Comparison of ENCODE assay signal across 10 cellular contexts in the genomic region with DNA sequence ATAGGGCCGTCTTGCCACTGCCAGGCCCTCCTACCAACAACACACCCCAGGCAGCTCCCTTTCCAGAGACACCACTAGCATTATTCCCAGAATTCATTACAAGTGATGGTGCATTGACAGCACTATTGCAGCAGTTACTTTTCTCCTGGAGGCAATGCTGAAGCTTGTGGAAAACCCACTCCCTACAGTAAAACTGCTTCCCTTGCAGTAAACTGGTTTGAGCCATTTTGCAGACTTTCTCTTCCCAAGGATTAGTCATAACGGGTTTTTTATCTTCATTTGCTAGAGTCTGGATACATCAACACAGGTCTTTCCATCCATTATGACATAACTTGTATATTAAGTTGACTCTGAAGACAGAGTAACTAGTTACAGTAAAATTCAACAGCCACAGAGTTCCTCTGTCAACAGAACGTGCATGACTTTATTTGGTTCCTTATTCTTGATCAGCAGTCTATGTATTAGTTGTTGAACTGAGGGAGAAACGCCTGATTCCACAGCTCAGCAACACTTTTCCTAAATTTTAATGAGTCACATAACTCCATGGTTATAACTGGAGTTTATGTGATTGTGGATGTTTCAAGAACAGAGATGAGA. TPM values are rescaled to one million over a fixed set of nuclear protein-coding genes. Genes with fewer than 3 reads are reported as not detected.
DNase-seq lines count a peak whose midpoint lies in the region; ATAC-seq, FAIRE-seq and TF ChIP-seq lines count a peak whose summit lies in the region.
"Had no signal": no experiment of that assay in that cellular context is flagged by ENCODE, and none has a peak within 500 bp of the region (broad histone marks: within the 10 kb centered on the region; RNA-seq: fewer than 3 reads in every experiment).

No MANE protein-coding gene starts in this region.

- TF ChIP-seq CTCF in A549 (IDR thresholded peaks at IDR 0.05) (no peak), breast epithelium (IDR thresholded peaks at IDR 0.05) (no peak), lower lobe of right lung (IDR thresholded peaks at IDR 0.05) (no peak), ovary (IDR thresholded peaks at IDR 0.05) (no peak)

- peak overlapping the region in 1 of 2 experiments; percentile 100; a peak in 2 of 6 replicates for H3K27ac ChIP-seq in A549
- no peak overlapping the region for H3K27ac ChIP-seq in HUES64 (ENCODE audit: low read depth, low read length)
- H3K27ac ChIP-seq in breast epithelium = no peak overlapping the region
- no peak overlapping the region for H3K27ac ChIP-seq in lower lobe of right lung
- H3K27ac ChIP-seq in ovary = no peak overlapping the region

- no peak for TF ChIP-seq RAD21 in A549 (conservative IDR thresholded peaks at IDR 0.05 in 1 of 2, IDR thresholded peaks at IDR 0.05 in 1 of 2)

- TF ChIP-seq EP300 in A549 (IDR thresholded peaks at IDR 0.05) (no peak), ovary (IDR thresholded peaks at IDR 0.05) (no peak)

- ATAC-seq in A549 = no peak
- ATAC-seq in lower lobe of right lung = no peak

- H3K4me3 ChIP-seq in A549 (peak overlapping the region; percentile 79), HUES64 (ENCODE audit: low read length) (peak overlapping the region; percentile 97), breast epithelium (peak overlapping the region; percentile 10 to 93 (median 67)), lower lobe of right lung (peak overlapping the region; percentile 85), ovary (no peak overlapping the region)

- peak overlapping the region; percentile 14; the same call in 1 of the 2 replicates for H3K9ac ChIP-seq in HUES64 (ENCODE audit: low read depth, low read length)

- H3K27me3 ChIP-seq in HUES64 (ENCODE audit: insufficient read depth, low read length) (no peaks in the 10 kb centered on the region), breast epithelium (no peaks in the 10 kb centered on the region), lower lobe of right lung (ENCODE audit: low read depth) (no peaks in the 10 kb centered on the region), ovary (no peaks in the 10 kb centered on the region)

- TF ChIP-seq POLR2A in A549 (IDR thresholded peaks at IDR 0.05; ENCODE audit: low read length) = no peak
- no peak for TF ChIP-seq POLR2A in breast epithelium (IDR thresholded peaks at IDR 0.05)
- TF ChIP-seq POLR2A in ovary (IDR thresholded peaks at IDR 0.05) = no peak

- H3K4me2 ChIP-seq in A549 = peak overlapping the region; percentile 83

- H3K4me1 ChIP-seq in A549 (peaks cover 35% of the 10 kb centered on the region), HUES64 (ENCODE audit: insufficient read depth, low read length) (peaks cover 54% of the 10 kb centered on the region), breast epithelium (peaks cover 0 to 7% of the 10 kb centered on the region in 2 donors), lower lobe of right lung (peaks cover 25% of the 10 kb centered on the region), ovary (ENCODE audit: insufficient read depth) (peaks cover 5% of the 10 kb centered on the region)

- no peak for FAIRE-seq in A549 (lab: Jason Lieb, UNC)
- FAIRE-seq: GM19239 had no signal

- CTCF ChIA-PET in A549 (lab: Yijun Ruan, JAX) = interaction anchor here (1.9 kb wide), 1 partner anchor 376 kb away, joined by 6 read pairs; no protein-coding TSS in a partner anchor

- DNase-seq in A549 (ENCODE audit: low read depth in 1 of 2, low spot score in 1 of 2) = no peak
- no peak for DNase-seq in breast epithelium (ENCODE audit: low spot score in 2 of 2)
- no peak for DNase-seq in lower lobe of right lung
- no peak for DNase-seq in ovary
- no peak for DNase-seq in NK-92 (lab: John Stamatoyannopoulos, UW; ENCODE audit: unreplicated experiment)
- DNase-seq in NCI-H2227 (lab: John Stamatoyannopoulos, UW; ENCODE audit: unreplicated experiment) = no peak
- DNase-seq in GF-D8 (lab: John Stamatoyannopoulos, UW) = no peak
- DNase-seq: activated naive CD4-positive, alpha-beta T cell had no signal

- intact Hi-C loops in breast epithelium (cut with DNase I; ENCODE audit: low total_unique reads) = no loop called here
- intact Hi-C loops in lower lobe of right lung (cut with DNase I) = no loop called here
- intact Hi-C loops in ovary (cut with DNase I) = no loop called here

- POLR2A ChIA-PET in A549 (lab: Yijun Ruan, JAX) = interaction anchor here (0.6 kb wide), 1 partner anchor 278 kb away, joined by 3 read pairs; no protein-coding TSS in a partner anchor

- 64% methylated on average over 4 of the region's 4 CpGs for WGBS in A549 (ENCODE audit: missing lambda C conversion rate)
- 67% methylated on average over 4 of the region's 4 CpGs for WGBS in HUES64
- WGBS in ovary, 3 donors = 16 to 26% (median 17%) methylated on average over 4 of the region's 4 CpGs

- peaks cover 36% of the 10 kb centered on the region for H3K36me3 ChIP-seq in HUES64 (ENCODE audit: insufficient read depth, low read length)
- no peaks in the 10 kb centered on the region for H3K36me3 ChIP-seq in breast epithelium
- H3K36me3 ChIP-seq in lower lobe of right lung = no peaks in the 10 kb centered on the region
- no peaks in the 10 kb centered on the region for H3K36me3 ChIP-seq in ovary

- H3K9me3 ChIP-seq in A549 (no peaks in the 10 kb centered on the region), HUES64 (ENCODE audit: insufficient read depth, low read depth, low read length) (no peaks in the 10 kb centered on the region), breast epithelium (no peaks in the 10 kb centered on the region), lower lobe of right lung (no peaks in the 10 kb centered on the region), ovary (no peaks in the 10 kb centered on the region)

TF ChIP-seq in A549, 52 proteins besides CTCF, POLR2A, EP300 and RAD21:
- no peak for TF ChIP-seq KDM1A (IDR thresholded peaks at IDR 0.05; ENCODE audit: low read depth)
- no peak for TF ChIP-seq HOXA7 (CRISPR knock-in tag; IDR thresholded peaks at IDR 0.05)
- peak; percentile 43 for TF ChIP-seq MAFK (IDR thresholded peaks at IDR 0.05; ENCODE audit: partially characterized antibody)

RNA-seq across cellular contexts. Expression of gene ANKRD50, which starts 2.2 kb away (rescaled TPM):
- polyA plus RNA-seq in A549 (2011; rRNA removed) (12.2 and 13.0 TPM in 2 replicates), A549 (2017; fragmentation: RNase III; extraction: RNeasy Plus Mini Kit Qiagen cat#74134 plus additional on column Dnase treatment) (6.0 to 8.1 TPM (median 6.5 TPM) in 3 replicates), ovary (10 to 100 TPM in 1 of 2 donors, 1 to 10 TPM in 1; 8.9 to 14.3 TPM)
- 1.6 and 1.9 TPM in 2 replicates for polyA plus RNA-seq in A549 (2012; cell fraction: cytosol; rRNA removed)
- polyA plus RNA-seq in A549 (2012; cell fraction: nucleus; rRNA removed) = 1.5 and 2.1 TPM in 2 replicates
- 21.3 and 25.0 TPM in 2 replicates for polyA minus RNA-seq in A549 (2011; rRNA and poly(A)+ RNA removed)
- polyA plus RNA-seq in HUES64 (2013, experiment 1 of 2) = 15.5 TPM
- polyA plus RNA-seq in HUES64 (2013, experiment 2 of 2) = 17.6 TPM
- total RNA-seq in breast epithelium (10 to 100 TPM; 14.6 to 35.0 (median 19.3) TPM), lower lobe of right lung (22.5 TPM), ovary (10 to 100 TPM in 6 of 7 donors, 1 to 10 TPM in 1; 7.4 to 17.3 (median 12.9) TPM)
